Comparison of ENCODE assay signal across 8 cellular contexts in genomic region chr1:62436039-62436465, GRCh38. TPM values are rescaled to one million over a fixed set of nuclear protein-coding genes. Genes with fewer than 3 reads are reported as not detected.
A peak's percentile ranks its signal among the peaks of the same experiment; 100 is the strongest.
DNase-seq lines count a peak whose midpoint lies in the region; ATAC-seq and TF ChIP-seq lines count a peak whose summit lies in the region.

No MANE protein-coding gene starts in this region.

- peaks cover 10% of the 10 kb centered on the region for H3K4me1 Mint-ChIP-seq in glutamatergic neuron (ENCODE audit: low read depth, unreplicated experiment)

- peak overlapping the region; percentile 97 for H3K27ac Mint-ChIP-seq in glutamatergic neuron (ENCODE audit: unreplicated experiment)

- peak overlapping the region; percentile 96 for H3K4me3 Mint-ChIP-seq in glutamatergic neuron (ENCODE audit: unreplicated experiment)

- intact Hi-C loops in posterior cingulate gyrus (cut with DNase I), result loop anchor here (2.0 to 10.0 kb wide), 3 partner anchors 253 to 929 kb away; partner anchors contain the start of genes ALG6, ATG4C and DOCK7

- TF ChIP-seq CTCF in LNCaP clone FGC (IDR thresholded peaks at IDR 0.05; ENCODE audit: control insufficient read depth, extremely low read depth, insufficient read depth) (no peak), glutamatergic neuron (IDR thresholded peaks at IDR 0.05; ENCODE audit: partially characterized antibody, unreplicated experiment) (no peak)

- no peaks in the 10 kb centered on the region for H3K36me3 Mint-ChIP-seq in glutamatergic neuron (ENCODE audit: unreplicated experiment)

- peaks cover 9% of the 10 kb centered on the region for H3K27me3 Mint-ChIP-seq in glutamatergic neuron (ENCODE audit: unreplicated experiment)

- DNase-seq in NK-92 treated with Interleukin-12 subunit alpha and Interleukin-12 subunit beta, amount 100 ng/mL, for 24 hours (lab: John Stamatoyannopoulos, UW), result peak; percentile 99
- no peak for DNase-seq in NK-92 (lab: John Stamatoyannopoulos, UW; ENCODE audit: unreplicated experiment)
- DNase-seq in LNCaP clone FGC (ENCODE audit: low read depth), result no peak
- peak; percentile 95 for DNase-seq in activated gamma-delta T cell treated with Interleukin-2 at 50 U/mL for 16 hours
- DNase-seq in glutamatergic neuron, result peak; percentile 96
- peak; percentile 85 to 99 (median 94) for DNase-seq in posterior cingulate gyrus
- DNase-seq in RKO (ENCODE audit: low spot score), result no peak

- no peak for ATAC-seq in HG02678 (IDR thresholded peaks at IDR 0.05; ENCODE audit: unreplicated experiment)

- peaks cover 16% of the 10 kb centered on the region for H3K9me3 Mint-ChIP-seq in glutamatergic neuron (ENCODE audit: unreplicated experiment)

- H3K4me3 ChIP-seq in LNCaP clone FGC (ENCODE audit: low read depth, low read length), result peak overlapping the region; percentile 97

RNA-seq across cellular contexts. Expression of gene USP1, which starts 0.8 kb away (rescaled TPM):
- total RNA-seq in glutamatergic neuron (ENCODE audit: unreplicated experiment), result 13.6 TPM

Comparison
In these comparisons a context has a peak if more than half of its experiments do, and no peak if none do; other contexts are left out.
1. DNase-seq: peak in NK-92 treated with Interleukin-12 subunit alpha and Interleukin-12 subunit beta, amount 100 ng/mL, for 24 hours (single experiment), activated gamma-delta T cell treated with Interleukin-2 at 50 U/mL for 16 hours (single experiment), glutamatergic neuron (single experiment) and posterior cingulate gyrus (10 of 10); none in NK-92 (single experiment), LNCaP clone FGC (single experiment) and RKO (single experiment).